In the genomic region with DNA sequence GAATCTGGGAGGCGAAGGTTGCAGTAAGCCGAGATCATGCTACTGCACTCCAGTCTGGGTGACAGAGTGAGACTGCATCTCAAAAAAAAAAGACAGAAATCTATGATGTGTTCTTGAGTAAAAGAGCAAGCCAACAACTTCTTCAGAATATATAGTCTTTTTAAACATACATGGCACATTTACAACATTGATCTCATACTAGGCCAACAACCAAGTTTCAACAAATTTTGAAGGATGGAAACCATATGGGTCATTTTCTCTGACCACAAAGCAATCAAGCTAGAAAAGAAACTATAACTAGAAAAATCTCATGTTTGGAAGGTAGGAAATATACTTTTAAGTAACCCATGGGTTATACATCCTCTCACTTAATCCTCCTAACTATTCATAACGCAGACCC, we compare ENCODE assay signal across 17 cellular contexts.
DNase-seq lines count a peak whose midpoint lies in the region; ATAC-seq lines count a peak whose summit lies in the region.
"Had no signal": no experiment of that assay in that cellular context is flagged by ENCODE, and none has a peak within 500 bp of the region (broad histone marks: within the 10 kb centered on the region; RNA-seq: fewer than 3 reads in every experiment).

No MANE protein-coding gene starts in this region.

- H3K4me3 Mint-ChIP-seq in activated naive CD8-positive, alpha-beta T cell, result no peak overlapping the region
- no peak overlapping the region for H3K4me3 Mint-ChIP-seq in activated naive CD8-positive, alpha-beta T cell treated with anti-CD3 and anti-CD28 coated beads, Interleukin-2, amount 50 U/mL, for 24 hours
- H3K4me3 Mint-ChIP-seq in stimulated activated memory B cell treated with anti-CD40 and anti-IgM and Interleukin-4, amounts not matched to agents 10 μg/mL and 1 μg/mL and 100 μg/mL, for 72 hours, result no peak overlapping the region

- no peaks in the 10 kb centered on the region for H3K27me3 Mint-ChIP-seq in activated naive CD8-positive, alpha-beta T cell
- no peaks in the 10 kb centered on the region for H3K27me3 Mint-ChIP-seq in activated naive CD8-positive, alpha-beta T cell treated with anti-CD3 and anti-CD28 coated beads, Interleukin-2, amount 50 U/mL, for 24 hours
- no peaks in the 10 kb centered on the region for H3K27me3 Mint-ChIP-seq in stimulated activated memory B cell treated with anti-CD40 and anti-IgM and Interleukin-4, amounts not matched to agents 10 μg/mL and 1 μg/mL and 100 μg/mL, for 72 hours

- ATAC-seq in activated naive CD8-positive, alpha-beta T cell treated with anti-CD3 and anti-CD28 coated beads, Interleukin-2, amount 50 U/mL, for 24 hours, result no peak
- ATAC-seq in stimulated activated memory B cell treated with anti-CD40 and anti-IgM and Interleukin-4, amounts not matched to agents 10 μg/mL and 1 μg/mL and 100 μg/mL, for 72 hours, result no peak
- ATAC-seq in GM21528 (IDR thresholded peaks at IDR 0.05; ENCODE audit: low FRiP score, unreplicated experiment) (no peak), GM21737 (IDR thresholded peaks at IDR 0.05; ENCODE audit: unreplicated experiment) (no peak), HG03039 (IDR thresholded peaks at IDR 0.05; ENCODE audit: unreplicated experiment) (no peak)
- ATAC-seq: SK-N-SH treated with all-trans-retinoic acid at 6 μM for 48 hours had no signal

- peak overlapping the region; percentile 12 for H3K27ac Mint-ChIP-seq in activated naive CD8-positive, alpha-beta T cell
- no peak overlapping the region for H3K27ac Mint-ChIP-seq in activated naive CD8-positive, alpha-beta T cell treated with anti-CD3 and anti-CD28 coated beads, Interleukin-2, amount 50 U/mL, for 24 hours
- H3K27ac Mint-ChIP-seq in stimulated activated memory B cell treated with anti-CD40 and anti-IgM and Interleukin-4, amounts not matched to agents 10 μg/mL and 1 μg/mL and 100 μg/mL, for 72 hours, result peak overlapping the region; percentile 8

- peaks cover 29% of the 10 kb centered on the region for H3K36me3 Mint-ChIP-seq in activated naive CD8-positive, alpha-beta T cell
- H3K36me3 Mint-ChIP-seq in activated naive CD8-positive, alpha-beta T cell treated with anti-CD3 and anti-CD28 coated beads, Interleukin-2, amount 50 U/mL, for 24 hours (ENCODE audit: low read depth), result peaks cover 38% of the 10 kb centered on the region
- peaks cover 71% of the 10 kb centered on the region for H3K36me3 Mint-ChIP-seq in stimulated activated memory B cell treated with anti-CD40 and anti-IgM and Interleukin-4, amounts not matched to agents 10 μg/mL and 1 μg/mL and 100 μg/mL, for 72 hours

- no peaks in the 10 kb centered on the region for H3K9me3 Mint-ChIP-seq in activated naive CD8-positive, alpha-beta T cell (ENCODE audit: low read depth)
- no peaks in the 10 kb centered on the region for H3K9me3 Mint-ChIP-seq in activated naive CD8-positive, alpha-beta T cell treated with anti-CD3 and anti-CD28 coated beads, Interleukin-2, amount 50 U/mL, for 24 hours
- peaks cover 6% of the 10 kb centered on the region for H3K9me3 Mint-ChIP-seq in stimulated activated memory B cell treated with anti-CD40 and anti-IgM and Interleukin-4, amounts not matched to agents 10 μg/mL and 1 μg/mL and 100 μg/mL, for 72 hours

- DNase-seq in activated naive CD8-positive, alpha-beta T cell treated with anti-CD3 and anti-CD28 coated beads, Interleukin-2, amount 50 U/mL, for 24 hours, result no peak
- DNase-seq in GM04504 (ENCODE audit: low read depth) (peak; percentile 30), fibroblast of peridontal ligament (ENCODE audit: extremely low read depth) (peak; percentile 85)
- DNase-seq: C1 segment of cervical spinal cord, DND-41, KBM-7, NCI-H1694 treated with DMSO at 0.1 percent for 48 hours, NCI-H510A, NCI-H774, PC-9, SIG-M5 had no signal

- peaks cover 4% of the 10 kb centered on the region for H3K4me1 Mint-ChIP-seq in activated naive CD8-positive, alpha-beta T cell (ENCODE audit: low read depth)
- H3K4me1 Mint-ChIP-seq in activated naive CD8-positive, alpha-beta T cell treated with anti-CD3 and anti-CD28 coated beads, Interleukin-2, amount 50 U/mL, for 24 hours, result no peaks in the 10 kb centered on the region
- no peaks in the 10 kb centered on the region for H3K4me1 Mint-ChIP-seq in stimulated activated memory B cell treated with anti-CD40 and anti-IgM and Interleukin-4, amounts not matched to agents 10 μg/mL and 1 μg/mL and 100 μg/mL, for 72 hours
